9 cellular contexts compared by ENCODE assay signal in the genomic region with DNA sequence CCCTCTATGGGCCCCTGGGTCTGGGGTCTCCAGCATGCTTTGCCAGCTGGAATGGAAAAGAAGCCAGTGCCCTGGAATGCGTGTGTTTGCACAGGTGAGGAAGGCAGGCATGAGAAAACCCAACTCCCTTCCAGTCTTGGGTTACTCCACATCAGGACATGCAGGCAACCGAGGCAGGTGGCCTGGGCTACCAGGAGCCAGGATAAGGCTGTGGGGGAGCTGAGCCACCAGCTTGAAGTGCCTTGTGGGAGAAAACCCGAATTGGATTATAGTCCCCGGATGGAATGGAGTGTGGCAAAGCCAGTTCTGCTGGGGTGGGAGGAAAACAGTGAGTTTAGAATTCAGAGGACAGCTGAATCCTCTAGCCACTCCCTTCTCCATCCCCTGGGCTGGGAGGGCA. TPM values are rescaled to one million over a fixed set of nuclear protein-coding genes. Genes with fewer than 3 reads are reported as not detected.
DNase-seq lines count a peak whose midpoint lies in the region; ATAC-seq and TF ChIP-seq lines count a peak whose summit lies in the region.
"Had no signal": no experiment of that assay in that cellular context is flagged by ENCODE, and none has a peak within 500 bp of the region (broad histone marks: within the 10 kb centered on the region; RNA-seq: fewer than 3 reads in every experiment).

No MANE protein-coding gene starts in this region.

- H3K9me3 Mint-ChIP-seq in endodermal cell (no peaks in the 10 kb centered on the region), progenitor cell of endocrine pancreas (ENCODE audit: low read depth) (no peaks in the 10 kb centered on the region)
- H3K9me3 Mint-ChIP-seq: stimulated activated naive CD8-positive, alpha-beta T cell treated with anti-CD3 and anti-CD28 coated beads, Interleukin-15, Interleukin-2, amounts not matched to agents 100 ng/mL and 50 ng/mL, for 24 hours had no signal

- H3K4me2 ChIP-seq in PC-9 = no peak overlapping the region

- H3K27me3 Mint-ChIP-seq in endodermal cell (ENCODE audit: insufficient read depth) = peaks cover 42% of the 10 kb centered on the region
- peaks cover 27% of the 10 kb centered on the region for H3K27me3 Mint-ChIP-seq in progenitor cell of endocrine pancreas

- no peaks in the 10 kb centered on the region for H3K36me3 Mint-ChIP-seq in endodermal cell (ENCODE audit: low read depth)
- H3K36me3 Mint-ChIP-seq in progenitor cell of endocrine pancreas (ENCODE audit: insufficient read depth) = no peaks in the 10 kb centered on the region

- DNase-seq in EL = peak; percentile 70
- DNase-seq in M059J (ENCODE audit: low read depth) = peak; percentile 73
- peak; percentile 82 to 87 for DNase-seq in PC-9
- DNase-seq in endodermal cell = peak; percentile 99
- peak; percentile 80 for DNase-seq in progenitor cell of endocrine pancreas (ENCODE audit: low spot score, unreplicated experiment)
- no peak for DNase-seq in GM20000 (ENCODE audit: low spot score)
- DNase-seq in HuH-7.5 (ENCODE audit: low spot score) = no peak

- H3K27me3 ChIP-seq in PC-9 (ENCODE audit: insufficient read depth, low read depth) (no peaks in the 10 kb centered on the region), endodermal cell (ENCODE audit: control insufficient read depth, insufficient read depth, low read length, poor library complexity, severe bottlenecking) (peaks cover 5% of the 10 kb centered on the region)

- no peak overlapping the region for H3K4me3 Mint-ChIP-seq in endodermal cell
- no peak overlapping the region for H3K4me3 Mint-ChIP-seq in progenitor cell of endocrine pancreas (ENCODE audit: low read depth)
- H3K4me3 Mint-ChIP-seq: stimulated activated naive CD8-positive, alpha-beta T cell treated with anti-CD3 and anti-CD28 coated beads, Interleukin-15, Interleukin-2, amounts not matched to agents 100 ng/mL and 50 ng/mL, for 24 hours had no signal

- H4K20me1 ChIP-seq in PC-9 (ENCODE audit: insufficient read depth) = no peaks in the 10 kb centered on the region

- H3K9me3 ChIP-seq in PC-9 (ENCODE audit: insufficient read depth, low read depth) = no peaks in the 10 kb centered on the region
- H3K9me3 ChIP-seq in endodermal cell (ENCODE audit: control insufficient read depth, low read length) = no peaks in the 10 kb centered on the region

- H3K36me3 ChIP-seq in PC-9 (ENCODE audit: low read depth) (no peaks in the 10 kb centered on the region), endodermal cell (ENCODE audit: control insufficient read depth, insufficient read depth, low read length) (no peaks in the 10 kb centered on the region)

- no peak overlapping the region for H2AFZ ChIP-seq in PC-9

- WGBS in endodermal cell (ENCODE audit: insufficient coverage in 1 of 2, insufficient read length in 1 of 2), 2 experiments = 6 to 13% methylated on average over 1 to 4 of the region's 4 CpGs

- intact Hi-C loops in PC-9 (cut with micrococcal nuclease; ENCODE audit: unreplicated experiment) = loop anchor here (5.0 kb wide), 1 partner anchor 41 kb away; no protein-coding TSS in a partner anchor

- no TSS peak for BruUV-seq in PC-9 (replicated peaks; lab: Mats Ljungman, UMichigan)

- H3K27ac Mint-ChIP-seq in endodermal cell (peak overlapping the region; percentile 81), progenitor cell of endocrine pancreas (peak overlapping the region; percentile 81)
- H3K27ac Mint-ChIP-seq: stimulated activated naive CD8-positive, alpha-beta T cell treated with anti-CD3 and anti-CD28 coated beads, Interleukin-15, Interleukin-2, amounts not matched to agents 100 ng/mL and 50 ng/mL, for 24 hours had no signal

- peaks cover 19% of the 10 kb centered on the region for H3F3A ChIP-seq in PC-9 (ENCODE audit: insufficient read depth, low read depth)

- CTCF ChIA-PET in PC-9 (lab: Charles Lee) = interaction anchor here (0.9 kb wide), 1 partner anchor 9 kb away, joined by 3 read pairs; no protein-coding TSS in a partner anchor

- no peak overlapping the region for H3K27ac ChIP-seq in PC-9
- H3K27ac ChIP-seq in endodermal cell (ENCODE audit: low read depth, low read length) = no peak overlapping the region

- H3K9me2 ChIP-seq in PC-9 (ENCODE audit: insufficient read depth) = no peaks in the 10 kb centered on the region

- POLR2A ChIA-PET in PC-9 (lab: Charles Lee; ENCODE audit: unreplicated experiment) = interaction anchor here (0.6 kb wide), 1 partner anchor 29 kb away, joined by 4 read pairs; no protein-coding TSS in a partner anchor

- H3K79me2 ChIP-seq in PC-9 (ENCODE audit: low read depth) = no peaks in the 10 kb centered on the region

- TF ChIP-seq CTCF in PC-9 (conservative IDR thresholded peaks at IDR 0.05) (no peak), endodermal cell (conservative IDR thresholded peaks at IDR 0.05) (no peak), progenitor cell of endocrine pancreas (IDR thresholded peaks at IDR 0.05; ENCODE audit: unreplicated experiment) (no peak), GM20000 (IDR thresholded peaks at IDR 0.05; ENCODE audit: extremely low read depth, missing control alignments) (no peak)

- H3K9ac ChIP-seq in endodermal cell (ENCODE audit: extremely low read depth, low read length, poor library complexity, severe bottlenecking) = peak overlapping the region; percentile 42

- no peak overlapping the region for H3K4me3 ChIP-seq in PC-9
- H3K4me3 ChIP-seq in endodermal cell (ENCODE audit: low read length) = no peak overlapping the region

- H3K4me1 ChIP-seq in PC-9 (replicated peaks; ENCODE audit: insufficient read depth) (peaks cover 4% of the 10 kb centered on the region; the same call in 1 of the 2 replicates), endodermal cell (ENCODE audit: control insufficient read depth, insufficient read depth, low read length) (peaks cover 27% of the 10 kb centered on the region)

- H3K4me1 Mint-ChIP-seq in endodermal cell (peaks cover 39% of the 10 kb centered on the region), progenitor cell of endocrine pancreas (ENCODE audit: low read depth) (peaks cover 17% of the 10 kb centered on the region)

- no peak for ATAC-seq in HG02678 (IDR thresholded peaks at IDR 0.05; ENCODE audit: unreplicated experiment)

RNA-seq across cellular contexts. Expression of a gene that starts 7.2 kb away (rescaled TPM):
- total RNA-seq in M059J (2014; rRNA removed; shearing (Covaris generic)) = not detected in 2 replicates
- 16.7 and 23.7 TPM in 2 replicates for total RNA-seq in PC-9 (2021)
- 1 to 10 TPM; 2.8 to 5.9 TPM for total RNA-seq in endodermal cell
- polyA plus RNA-seq in endodermal cell (2013, experiment 1 of 2) = 13.0 TPM
- 12.7 TPM for polyA plus RNA-seq in endodermal cell (2013, experiment 2 of 2)
- 13.8 and 16.7 TPM in 2 replicates for total RNA-seq in progenitor cell of endocrine pancreas

Comparison
In these comparisons a context has a peak if more than half of its experiments do, and no peak if none do; other contexts are left out.
1. DNase-seq: peak in EL (single experiment), M059J (single experiment), PC-9 (2 of 2), endodermal cell (single experiment) and progenitor cell of endocrine pancreas (single experiment); none in GM20000 (single experiment) and HuH-7.5 (single experiment).